Comparison of ENCODE assay signal across 12 cellular contexts in genomic region chr19:42752246-42752645, GRCh38. TPM values are rescaled to one million over a fixed set of nuclear protein-coding genes. Genes with fewer than 3 reads are reported as not detected.
DNase-seq lines count a peak whose midpoint lies in the region.
"Had no signal": no experiment of that assay in that cellular context is flagged by ENCODE, and none has a peak within 500 bp of the region (broad histone marks: within the 10 kb centered on the region; RNA-seq: fewer than 3 reads in every experiment).

No MANE protein-coding gene starts in this region.

- peak; percentile 74 for DNase-seq in mesenteric fat pad (ENCODE audit: low spot score)

RNA-seq across cellular contexts. Expression of gene PSG3, which starts 12.0 kb away (rescaled TPM):
- not detected for total RNA-seq in mesenteric fat pad
- total RNA-seq: A172; A673; B cell; Caco-2; Calu3; CD4-positive, alpha-beta memory T cell; CD4-positive, alpha-beta T cell; CD8-positive, alpha-beta memory T cell; CD8-positive, alpha-beta T cell; Daoy had no signal

RNA-seq across cellular contexts. Expression of gene PSG8, which starts 13.2 kb away (rescaled TPM):
- total RNA-seq in mesenteric fat pad: not detected
- total RNA-seq: A172; A673; B cell; Caco-2; Calu3; CD4-positive, alpha-beta memory T cell; CD4-positive, alpha-beta T cell; CD4-positive, CD25-positive, alpha-beta regulatory T cell; CD8-positive, alpha-beta memory T cell; CD8-positive, alpha-beta T cell; Daoy had no signal
